Comparison of ENCODE assay signal across 8 cellular contexts in the genomic region with DNA sequence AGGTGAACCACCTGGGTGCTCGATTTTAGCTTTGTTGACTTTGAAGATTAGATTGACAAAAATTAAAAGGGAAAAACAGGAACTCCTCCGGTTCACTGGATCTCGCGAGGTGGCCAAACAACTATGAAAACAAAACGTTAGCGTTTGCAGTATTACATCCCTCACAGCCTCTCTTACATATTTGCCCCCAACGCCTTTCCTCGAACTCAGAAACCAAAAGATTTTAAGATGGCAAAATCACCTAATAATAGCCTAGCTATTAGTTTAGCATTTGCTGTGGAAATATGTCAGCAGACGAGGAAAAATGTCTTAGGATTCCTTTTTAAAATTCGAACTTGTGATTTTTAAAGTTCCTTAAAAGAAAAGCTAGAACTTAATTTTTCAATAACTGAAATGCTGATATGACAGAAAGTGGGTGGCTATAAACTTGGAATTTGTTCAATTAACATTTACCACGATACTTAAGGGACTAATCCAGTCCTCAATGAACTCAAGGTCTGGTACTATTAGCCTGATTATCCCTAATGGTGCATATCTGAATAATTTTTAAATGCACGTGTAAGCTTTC. TPM values are rescaled to one million over a fixed set of nuclear protein-coding genes. Genes with fewer than 3 reads are reported as not detected.
DNase-seq lines count a peak whose midpoint lies in the region; ATAC-seq lines count a peak whose summit lies in the region.

No MANE protein-coding gene starts in this region.

- no peaks in the 10 kb centered on the region for H3K27me3 Mint-ChIP-seq in activated T-cell treated with anti-CD3 and anti-CD28 coated beads, Interleukin-2, amount 50 U/mL, for 4 hours (ENCODE audit: low read depth)
- peaks cover 0 to 4% (median 0%) of the 10 kb centered on the region in 5 donors for H3K27me3 Mint-ChIP-seq in naive thymus-derived CD4-positive, alpha-beta T cell

- DNase-seq in activated T-cell treated with anti-CD3 and anti-CD28 coated beads, Interleukin-2, amount 50 U/mL, for 4 hours = no peak
- DNase-seq in activated T-cell treated with anti-CD3 and anti-CD28 coated beads, Interleukin-2, amount 50 U/mL, for 48 hours = no peak
- peak; percentile 68 to 72 for DNase-seq in SHP77 (lab: John Stamatoyannopoulos, UW)
- no peak for DNase-seq in naive thymus-derived CD4-positive, alpha-beta T cell
- DNase-seq in GOT3 (lab: John Stamatoyannopoulos, UW) = no peak
- no peak for DNase-seq in activated CD4-positive, alpha-beta T cell treated with anti-CD3 and anti-CD28 coated beads, Interleukin-2, amount 50 U/mL, for 1 hour

- H3K4me1 Mint-ChIP-seq in activated T-cell treated with anti-CD3 and anti-CD28 coated beads, Interleukin-2, amount 50 U/mL, for 4 hours (ENCODE audit: low read depth) = peaks cover 48% of the 10 kb centered on the region
- peaks cover 36 to 79% (median 71%) of the 10 kb centered on the region in 7 donors for H3K4me1 Mint-ChIP-seq in naive thymus-derived CD4-positive, alpha-beta T cell

- peak overlapping the region; percentile 100 for H3K4me3 Mint-ChIP-seq in activated T-cell treated with anti-CD3 and anti-CD28 coated beads, Interleukin-2, amount 50 U/mL, for 4 hours
- H3K4me3 Mint-ChIP-seq in naive thymus-derived CD4-positive, alpha-beta T cell = peak overlapping the region; percentile 98 to 100 (median 100)

- no peaks in the 10 kb centered on the region for H3K36me3 ChIP-seq in endocrine pancreas (ENCODE audit: control insufficient read depth, insufficient read depth, low read length)
- H3K36me3 ChIP-seq in naive thymus-derived CD4-positive, alpha-beta T cell (ENCODE audit: control insufficient read depth in 2 of 3, insufficient read depth in 3 of 3, low read length in 3 of 3) = peaks cover 0 to 7% (median 0%) of the 10 kb centered on the region in 3 experiments

- H3K4me1 ChIP-seq in endocrine pancreas (ENCODE audit: control insufficient read depth, insufficient read depth, low read length) = peaks cover 9% of the 10 kb centered on the region
- H3K4me1 ChIP-seq in naive thymus-derived CD4-positive, alpha-beta T cell (ENCODE audit: control insufficient read depth in 2 of 2, insufficient read depth in 2 of 2, low read length in 2 of 2) = peaks cover 30 to 47% of the 10 kb centered on the region in 2 donors

- peak overlapping the region; percentile 96 to 100 (median 98) for H3K27ac Mint-ChIP-seq in naive thymus-derived CD4-positive, alpha-beta T cell

- peak overlapping the region; percentile 73 for H3K9ac ChIP-seq in endocrine pancreas (ENCODE audit: control insufficient read depth, insufficient read depth, low read length)

- ATAC-seq in activated T-cell treated with anti-CD3 and anti-CD28 coated beads, Interleukin-2, amount 50 U/mL, for 4 hours = peak in 1 of 2 donors; percentile 4
- ATAC-seq in HG02884 (IDR thresholded peaks at IDR 0.05; ENCODE audit: unreplicated experiment) = peak; percentile 32
- peak; percentile 1 for ATAC-seq in naive thymus-derived CD4-positive, alpha-beta T cell

- peaks cover 10% of the 10 kb centered on the region for H3K36me3 Mint-ChIP-seq in activated T-cell treated with anti-CD3 and anti-CD28 coated beads, Interleukin-2, amount 50 U/mL, for 4 hours (ENCODE audit: insufficient read depth)
- peaks cover 6 to 20% (median 14%) of the 10 kb centered on the region in 5 donors for H3K36me3 Mint-ChIP-seq in naive thymus-derived CD4-positive, alpha-beta T cell

- peak overlapping the region; percentile 85 for H3K4me3 ChIP-seq in endocrine pancreas (ENCODE audit: control insufficient read depth, insufficient read depth, low read length)
- peak overlapping the region; percentile 84 for H3K4me3 ChIP-seq in naive thymus-derived CD4-positive, alpha-beta T cell (ENCODE audit: low read length)

- POLR2A ChIA-PET in naive thymus-derived CD4-positive, alpha-beta T cell (lab: Charles Lee) = interaction anchor here (0.9 to 3.9 kb wide), 11 partner anchors 8 to 60 kb away, joined by 3 to 26 read pairs (median 8); a partner anchor contains a TSS

- intact Hi-C loops in naive thymus-derived CD4-positive, alpha-beta T cell (cut with micrococcal nuclease) = loop anchor here (1.0 to 5.0 kb wide), 11 partner anchors 8 to 806 kb away; a partner anchor contains a TSS

- no peaks in the 10 kb centered on the region for H3K9me3 Mint-ChIP-seq in activated T-cell treated with anti-CD3 and anti-CD28 coated beads, Interleukin-2, amount 50 U/mL, for 4 hours
- peaks cover 0 to 12% (median 2%) of the 10 kb centered on the region in 11 donors for H3K9me3 Mint-ChIP-seq in naive thymus-derived CD4-positive, alpha-beta T cell

- no peaks in the 10 kb centered on the region for H3K9me3 ChIP-seq in endocrine pancreas (ENCODE audit: control insufficient read depth, low read length)
- H3K9me3 ChIP-seq in naive thymus-derived CD4-positive, alpha-beta T cell (ENCODE audit: control insufficient read depth in 2 of 3, low read length in 3 of 3) = no peaks in the 10 kb centered on the region

- peak overlapping the region; percentile 92 for H3K27ac ChIP-seq in naive thymus-derived CD4-positive, alpha-beta T cell (ENCODE audit: low read depth, low read length)

- H3K27me3 ChIP-seq in endocrine pancreas (ENCODE audit: control insufficient read depth, insufficient read depth, low read length) = no peaks in the 10 kb centered on the region
- no peaks in the 10 kb centered on the region for H3K27me3 ChIP-seq in naive thymus-derived CD4-positive, alpha-beta T cell (ENCODE audit: control insufficient read depth in 2 of 2, insufficient read depth in 2 of 2, low read length in 2 of 2)

- CTCF ChIA-PET in naive thymus-derived CD4-positive, alpha-beta T cell (lab: Charles Lee) = interaction anchor here (0.7 to 1.1 kb wide), 2 partner anchors 46 to 164 kb away, joined by 3 read pairs; no protein-coding TSS in a partner anchor

RNA-seq across cellular contexts. Expression of a gene that starts 0.5 kb away (rescaled TPM):
- 1 to 10 TPM; 3.0 to 4.6 (median 4.0) TPM for total RNA-seq in activated T-cell treated with anti-CD3 and anti-CD28 coated beads, Interleukin-2, amount 50 U/mL, for 4 hours
- total RNA-seq in naive thymus-derived CD4-positive, alpha-beta T cell = 10 to 100 TPM; 28.8 to 79.0 (median 49.5) TPM
- 10 to 100 TPM; 14.0 TPM for polyA plus RNA-seq in naive thymus-derived CD4-positive, alpha-beta T cell

RNA-seq across cellular contexts. Expression of a gene that starts 48.2 kb away (rescaled TPM):
- 10 to 100 TPM; 66.3 to 72.2 (median 71.6) TPM for total RNA-seq in activated T-cell treated with anti-CD3 and anti-CD28 coated beads, Interleukin-2, amount 50 U/mL, for 4 hours
- total RNA-seq in naive thymus-derived CD4-positive, alpha-beta T cell = 10 to 100 TPM; 24.1 to 32.7 (median 27.1) TPM
- 10 to 100 TPM; 27.6 to 37.3 TPM for polyA plus RNA-seq in naive thymus-derived CD4-positive, alpha-beta T cell

Comparison
In these comparisons a context has a peak if more than half of its experiments do, and no peak if none do; other contexts are left out.
1. DNase-seq: peak in SHP77 (2 of 2); none in activated T-cell treated with anti-CD3 and anti-CD28 coated beads, Interleukin-2, amount 50 U/mL, for 4 hours (single experiment), activated T-cell treated with anti-CD3 and anti-CD28 coated beads, Interleukin-2, amount 50 U/mL, for 48 hours (0 of 2), naive thymus-derived CD4-positive, alpha-beta T cell (0 of 9), GOT3 (single experiment) and activated CD4-positive, alpha-beta T cell treated with anti-CD3 and anti-CD28 coated beads, Interleukin-2, amount 50 U/mL, for 1 hour (single experiment).
2. RNA of a gene that starts 0.5 kb away (total RNA-seq): 28.8 to 79.0 TPM in naive thymus-derived CD4-positive, alpha-beta T cell; 3.0 to 4.6 TPM in activated T-cell treated with anti-CD3 and anti-CD28 coated beads, Interleukin-2, amount 50 U/mL, for 4 hours; every median in the first group is over 4 times any median in the second.